1 cellular context compared by ENCODE assay signal in genomic region chr7:101164071-101164840, GRCh38.
TF ChIP-seq lines count a peak whose summit lies in the region.

No MANE protein-coding gene starts in this region.

TF ChIP-seq in liver, 16 proteins besides CTCF, POLR2A, EP300 and RAD21:
- TF ChIP-seq REST (IDR thresholded peaks at IDR 0.05) (peak; percentile 93), JUND (IDR thresholded peaks at IDR 0.05) (no peak)
